In the genomic region with DNA sequence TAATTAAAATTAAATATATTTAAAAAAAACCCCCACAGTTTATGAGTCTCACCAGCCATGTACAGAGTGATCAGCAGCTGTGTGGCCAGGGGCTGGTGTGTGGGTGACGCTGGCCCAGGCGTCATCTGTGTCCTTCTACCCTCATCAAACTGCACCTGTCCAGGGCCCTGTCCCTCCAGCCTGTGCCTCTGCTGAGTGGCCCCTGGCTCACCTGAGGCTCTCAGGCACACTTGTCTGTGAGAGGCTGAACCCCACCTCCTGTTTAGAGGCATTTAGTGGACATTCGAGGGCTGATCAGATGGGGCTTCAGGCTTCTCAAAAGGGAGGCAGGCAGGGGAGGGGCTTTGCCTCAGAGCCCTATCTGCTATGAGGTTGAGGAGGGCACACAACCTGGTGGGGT, we compare ENCODE assay signal across 1 cellular context.
TF ChIP-seq lines count a peak whose summit lies in the region.

No MANE protein-coding gene starts in this region.

TF ChIP-seq in IMR-90, 13 proteins besides CTCF, POLR2A, EP300 and RAD21 (continued from another document):
- no peak for TF ChIP-seq USF2 (IDR thresholded peaks at IDR 0.05; ENCODE audit: low read depth, low read length)
- no peak for TF ChIP-seq FOS (IDR thresholded peaks at IDR 0.05; ENCODE audit: low read depth, low read length)
- TF ChIP-seq CHD1 (IDR thresholded peaks at IDR 0.05; ENCODE audit: low read depth, low read length): no peak
- TF ChIP-seq NFE2L2 (IDR thresholded peaks at IDR 0.05; ENCODE audit: low read depth, low read length): no peak
